ENCODE assay signal across 1 cellular context in the genomic region with DNA sequence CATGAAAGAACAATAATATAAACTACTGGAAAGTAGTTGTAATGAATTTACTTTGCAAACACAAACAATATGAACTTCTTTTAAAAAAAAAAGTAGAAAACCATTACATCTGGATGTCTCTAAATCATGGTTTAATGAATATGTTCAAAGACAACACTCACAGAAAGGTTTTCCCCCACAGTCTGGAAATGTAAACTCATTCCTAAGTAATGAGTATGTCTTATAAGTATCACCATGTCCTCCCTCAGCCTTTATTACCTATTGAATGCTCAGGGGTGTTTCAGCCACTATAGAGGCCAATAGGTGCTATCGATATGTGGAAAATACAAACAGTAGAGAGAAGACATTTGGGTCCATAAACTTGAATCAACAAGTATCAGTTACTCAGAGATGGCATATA.
TF ChIP-seq lines count a peak whose summit lies in the region.

No MANE protein-coding gene starts in this region.

TF ChIP-seq in A549, 52 proteins besides CTCF, POLR2A, EP300 and RAD21:
- TF ChIP-seq, protein P1, sequence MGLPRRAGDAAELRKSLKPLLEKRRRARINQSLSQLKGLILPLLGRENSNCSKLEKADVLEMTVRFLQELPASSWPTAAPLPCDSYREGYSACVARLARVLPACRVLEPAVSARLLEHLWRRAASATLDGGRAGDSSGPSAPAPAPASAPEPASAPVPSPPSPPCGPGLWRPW (IDR thresholded peaks at IDR 0.05), result no peak
